In the genomic region with DNA sequence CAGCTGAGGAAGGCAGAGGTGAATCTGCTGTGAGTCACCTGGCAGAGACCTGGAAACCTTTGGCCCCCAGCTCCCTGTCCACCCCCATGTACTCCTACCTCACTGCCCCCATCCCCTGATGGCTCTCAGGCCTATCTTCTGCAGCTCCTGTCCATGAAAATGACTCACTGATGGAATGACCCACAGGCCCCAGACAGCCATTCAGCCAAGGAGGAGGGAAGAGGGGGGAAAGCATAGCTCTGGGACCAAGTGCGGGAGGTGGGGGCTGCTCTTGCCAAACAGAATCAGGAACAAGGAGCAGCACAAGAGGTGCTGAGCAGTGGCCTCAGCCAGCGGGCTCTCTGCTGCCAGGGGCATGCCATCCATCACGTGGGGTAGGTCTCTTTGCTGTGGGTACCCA, we compare ENCODE assay signal across 18 cellular contexts.
"Had no signal": no experiment of that assay in that cellular context is flagged by ENCODE, and none has a peak within 500 bp of the region (broad histone marks: within the 10 kb centered on the region; RNA-seq: fewer than 3 reads in every experiment).

No MANE protein-coding gene starts in this region.

- H3K4me1 ChIP-seq: colonic mucosa, prostate gland had no signal

- H3K9me3 ChIP-seq: colonic mucosa, gastroesophageal sphincter, mucosa of descending colon, neutrophil, prostate gland, sigmoid colon had no signal

- H3K36me3 ChIP-seq: cardiac muscle cell, colonic mucosa, gastroesophageal sphincter, neutrophil, prostate gland, sigmoid colon had no signal

- H3K4me3 ChIP-seq: cardiac muscle cell, colonic mucosa, gastroesophageal sphincter, mucosa of descending colon, prostate gland, sigmoid colon had no signal

- H3K27me3 ChIP-seq: cardiac muscle cell, colonic mucosa, gastroesophageal sphincter, sigmoid colon had no signal

- H3K27ac ChIP-seq: cardiac muscle cell, colonic mucosa, gastroesophageal sphincter, neutrophil, prostate gland, sigmoid colon had no signal

- DNase-seq: activated CD4-positive, alpha-beta T cell treated with anti-CD3 and anti-CD28 coated beads, Interleukin-2, amount 50 U/mL, for 48 hours; activated CD8-positive, alpha-beta memory T cell treated with anti-CD3 and anti-CD28 coated beads, Interleukin-2, amount 10 ng/mL, durations not matched to agents 7 days and 5 days; activated gamma-delta T cell treated with Interleukin-2 at 50 U/mL for 16 hours; activated naive CD8-positive, alpha-beta T cell treated with anti-CD3 and anti-CD28 coated beads, Interleukin-2, amount 10 ng/mL, durations not matched to agents 7 days and 5 days; activated T-cell treated with anti-CD3 and anti-CD28 coated beads, Interleukin-2, amount 50 U/mL, for 4 hours; aorta; colonic mucosa; left colon; mammary epithelial cell; mucosa of descending colon; naive thymus-derived CD8-positive, alpha-beta T cell; sigmoid colon; stimulated activated CD4-positive, alpha-beta T cell treated with anti-CD3 and anti-CD28 coated beads, Interleukin-12 subunit alpha, Interleukin-12 subunit beta, amount 100 ng/mL, for 4 hours; stimulated activated naive CD4-positive, alpha-beta T cell treated with Interleukin-2 at 50 U/mL for 16 hours had no signal
